Comparison of ENCODE assay signal across 11 cellular contexts in genomic region chr10:78231930-78232329, GRCh38.
DNase-seq lines count a peak whose midpoint lies in the region; ATAC-seq, FAIRE-seq and TF ChIP-seq lines count a peak whose summit lies in the region.
"Had no signal": no experiment of that assay in that cellular context is flagged by ENCODE, and none has a peak within 500 bp of the region (broad histone marks: within the 10 kb centered on the region; RNA-seq: fewer than 3 reads in every experiment).

No MANE protein-coding gene starts in this region.

- H3K79me2 ChIP-seq in GM23248 (ENCODE audit: insufficient read depth), result no peaks in the 10 kb centered on the region

- H3K27me3 ChIP-seq in GM23248 (replicated peaks; ENCODE audit: insufficient read depth) (no peaks in the 10 kb centered on the region), Panc1 (ENCODE audit: control insufficient read depth, insufficient read depth, low read length) (no peaks in the 10 kb centered on the region; the same call in 1 of the 2 replicates), pancreas (no peaks in the 10 kb centered on the region), small intestine (ENCODE audit: control insufficient read depth in 2 of 2, insufficient read depth in 2 of 2, low read length in 2 of 2) (no peaks in the 10 kb centered on the region)

- no TSS peak for BruUV-seq in Panc1 (replicated peaks; lab: Mats Ljungman, UMichigan)

- no peak overlapping the region for H3K27ac ChIP-seq in GM23248
- H3K27ac ChIP-seq in Panc1 (ENCODE audit: low read length), result no peak overlapping the region
- no peak overlapping the region for H3K27ac ChIP-seq in pancreas
- H3K27ac ChIP-seq in small intestine (ENCODE audit: low read depth in 1 of 2, low read length in 1 of 2), result no peak overlapping the region

- H3F3A ChIP-seq in GM23248 (ENCODE audit: insufficient read depth), result no peaks in the 10 kb centered on the region

- no peak overlapping the region for H3K4me3 Mint-ChIP-seq in immature natural killer cell

- no peaks in the 10 kb centered on the region for H4K20me1 ChIP-seq in GM23248 (ENCODE audit: insufficient read depth)

- H3K9me3 Mint-ChIP-seq in immature natural killer cell, result peaks cover 0 to 4% (median 0%) of the 10 kb centered on the region in 6 donors

- peak; percentile 68 for DNase-seq in GM23248
- DNase-seq in Panc1 (ENCODE audit: low read depth, low spot score), result no peak
- peak; percentile 42 for DNase-seq in fibroblast of pulmonary artery (ENCODE audit: low read depth)
- no peak for DNase-seq in pancreas
- DNase-seq in NCI-H345 treated with DMSO at 0.1 percent for 48 hours (lab: John Stamatoyannopoulos, UW; ENCODE audit: unreplicated experiment), result no peak
- no peak for DNase-seq in small intestine
- DNase-seq in immature natural killer cell, result no peak
- DNase-seq: NCI-H2227 treated with DMSO at 0.1 percent for 48 hours, T-helper 1 cell had no signal

- no peak; the same call in 1 of the 2 replicates for TF ChIP-seq CTCF in Panc1 (IDR thresholded peaks at IDR 0.05)
- peak; percentile 38 for TF ChIP-seq CTCF in fibroblast of pulmonary artery (IDR thresholded peaks at IDR 0.05; ENCODE audit: low read length, missing control alignments)
- no peak for TF ChIP-seq CTCF in pancreas (IDR thresholded peaks at IDR 0.05)

- H3K36me3 Mint-ChIP-seq in immature natural killer cell, result peaks cover 0 to 5% (median 0%) of the 10 kb centered on the region in 3 donors

- in situ Hi-C loops in GM23248 (cut with MboI), result no loop called here
- in situ Hi-C loops in Panc1 (cut with HindIII; ENCODE audit: low pct_unique_long_range_greater_than_20kb, low sequenced_read_pairs), result no loop called here

- peak overlapping the region; percentile 34; the same call in 1 of the 2 replicates for H2AFZ ChIP-seq in GM23248

- H3K27me3 Mint-ChIP-seq in immature natural killer cell (ENCODE audit: low read depth in 3 of 3), result peaks cover 5 to 28% (median 19%) of the 10 kb centered on the region in 3 donors

- H3K4me2 ChIP-seq in GM23248 (ENCODE audit: unreplicated experiment), result no peak overlapping the region

- H3K9me2 ChIP-seq in GM23248 (ENCODE audit: insufficient read depth), result no peaks in the 10 kb centered on the region

- no peaks in the 10 kb centered on the region for H3K9me3 ChIP-seq in GM23248 (ENCODE audit: low read depth)
- H3K9me3 ChIP-seq in Panc1 (ENCODE audit: control insufficient read depth, insufficient read depth, low read depth, low read length), result no peaks in the 10 kb centered on the region
- no peaks in the 10 kb centered on the region for H3K9me3 ChIP-seq in pancreas
- no peaks in the 10 kb centered on the region for H3K9me3 ChIP-seq in small intestine (ENCODE audit: control insufficient read depth, low read depth)

- H3K9ac ChIP-seq in GM23248, result no peak overlapping the region

- no peak overlapping the region for H3K27ac Mint-ChIP-seq in immature natural killer cell

- H3K4me1 ChIP-seq in GM23248 (ENCODE audit: insufficient read depth) (peaks cover 4% of the 10 kb centered on the region; the same call in 1 of the 2 replicates), Panc1 (ENCODE audit: control insufficient read depth, insufficient read depth, low read length) (no peaks in the 10 kb centered on the region), pancreas (no peaks in the 10 kb centered on the region), small intestine (ENCODE audit: control insufficient read depth in 2 of 2, insufficient read depth in 1 of 2, low read depth in 1 of 2, low read length in 1 of 2) (no peaks in the 10 kb centered on the region)

- peaks cover 22 to 35% of the 10 kb centered on the region in 2 donors for H3K4me1 Mint-ChIP-seq in immature natural killer cell

- ATAC-seq in Panc1 (peak; percentile 35; the same call in 1 of the 2 replicates), pancreas (peak in 3 of 4 donors; percentile 52 to 66 (median 64)), HG03108 (IDR thresholded peaks at IDR 0.05; ENCODE audit: unreplicated experiment) (no peak)

- no peaks in the 10 kb centered on the region for H3K36me3 ChIP-seq in GM23248 (ENCODE audit: low read depth)
- H3K36me3 ChIP-seq in Panc1 (ENCODE audit: control insufficient read depth, insufficient read depth, low read length), result no peaks in the 10 kb centered on the region
- H3K36me3 ChIP-seq in pancreas, result no peaks in the 10 kb centered on the region
- H3K36me3 ChIP-seq in small intestine (ENCODE audit: control insufficient read depth in 2 of 2, insufficient read depth in 2 of 2, low read length in 2 of 2), result no peaks in the 10 kb centered on the region

- CTCF ChIA-PET in Panc1 (lab: Charles Lee), result interaction anchor here (0.6 to 0.7 kb wide), 2 partner anchors 206 to 259 kb away, joined by 3 to 12 read pairs; no protein-coding TSS in a partner anchor

- FAIRE-seq in pancreas (lab: Jason Lieb, UNC), result no peak
- FAIRE-seq in small intestine (lab: Jason Lieb, UNC), result no peak
- FAIRE-seq: colon had no signal

- intact Hi-C loops in Panc1 (cut with micrococcal nuclease; ENCODE audit: unreplicated experiment) (no loop called here), pancreas (cut with DNase I) (no loop called here)

- WGBS in GM23248 (ENCODE audit: low coverage in 1 of 2, low lambda C conversion rate in 2 of 2, missing lambda C conversion rate in 2 of 2), 2 experiments, result 41 to 55% methylated on average over 3 of the region's 3 CpGs
- 28 to 44% methylated on average over 3 of the region's 3 CpGs for WGBS in pancreas, 2 donors
- 59 to 70% (median 59%) methylated on average over 3 of the region's 3 CpGs for WGBS in small intestine, 3 donors

- H3K4me3 ChIP-seq in GM23248 (no peak overlapping the region), Panc1 (ENCODE audit: low read depth in 2 of 2, low read length in 2 of 2) (no peak overlapping the region), fibroblast of pulmonary artery (replicated peaks; ENCODE audit: low read depth, low read length) (no peak overlapping the region), pancreas (no peak overlapping the region), small intestine (ENCODE audit: low read depth in 1 of 2, low read length in 2 of 2) (no peak overlapping the region)

- POLR2A ChIA-PET in Panc1 (lab: Charles Lee), result no interaction called here

Comparison
In these comparisons a context has a peak if more than half of its experiments do, and no peak if none do; other contexts are left out.
1. DNase-seq: peak in GM23248 (single experiment) and fibroblast of pulmonary artery (single experiment); none in Panc1 (single experiment), pancreas (0 of 6), NCI-H345 treated with DMSO at 0.1 percent for 48 hours (single experiment), small intestine (single experiment) and immature natural killer cell (0 of 3).